ENCODE assay signal across 8 cellular contexts in genomic region chr11:119101759-119102423, GRCh38. TPM values are rescaled to one million over a fixed set of nuclear protein-coding genes. Genes with fewer than 3 reads are reported as not detected.
DNase-seq lines count a peak whose midpoint lies in the region; ATAC-seq, FAIRE-seq and TF ChIP-seq lines count a peak whose summit lies in the region.

TSS of gene DPAGT1 (minus strand) at chr11:119101853. CDS start at chr11:119101655, 198 bp downstream.

- peak within 1 kb of the TSS; percentile 96 for H3K4me2 ChIP-seq in PC-3 (ENCODE audit: low read length)

- FAIRE-seq in D721Med (lab: Jason Lieb, UNC), result peak; percentile 51

- no peak for TF ChIP-seq CTCF in D721Med (IDR thresholded peaks at IDR 0.05; ENCODE audit: insufficient read depth, missing control alignments)
- no peak for TF ChIP-seq CTCF in PC-3 (conservative IDR thresholded peaks at IDR 0.05; ENCODE audit: low read depth, low read length)
- no peak for TF ChIP-seq CTCF in epithelial cell of proximal tubule (conservative IDR thresholded peaks at IDR 0.05; ENCODE audit: low read depth, low read length)
- TF ChIP-seq CTCF in mucosa of descending colon (IDR thresholded peaks at IDR 0.05), result no peak

- BruUV-seq in PC-3 (replicated peaks; lab: Mats Ljungman, UMichigan), result no TSS peak

- peak within 1 kb of the TSS; percentile 83 for H2AFZ ChIP-seq in PC-3 (ENCODE audit: low read length)

- no peaks in the 10 kb centered on the region for H3K27me3 ChIP-seq in PC-3 (ENCODE audit: low read length)

- DNase-seq in D721Med (ENCODE audit: insufficient read length, low spot score) (no peak), PC-3 (peak; percentile 99), activated T-cell treated with anti-CD3 and anti-CD28 coated beads for 4 hours (peak; percentile 80), epithelial cell of proximal tubule (ENCODE audit: low read depth) (peak; percentile 87), mucosa of descending colon (peak; percentile 88 to 94 (median 90))
- DNase-seq in stimulated activated CD8-positive, alpha-beta memory T cell treated with anti-CD3 and anti-CD28 coated beads, Interleukin-4, amount 100 ng/mL, for 24 hours (ENCODE audit: low read depth), result peak; percentile 75

- H3K4me1 Mint-ChIP-seq in IgD-negative memory B cell, result peaks cover 12 to 43% (median 38%) of the 10 kb centered on the region in 3 donors

- H3K9ac ChIP-seq in PC-3 (ENCODE audit: low read length), result peak within 1 kb of the TSS; percentile 84

- H3K36me3 ChIP-seq in PC-3 (ENCODE audit: low read depth, low read length) (peaks cover 17% of the 10 kb centered on the region), mucosa of descending colon (ENCODE audit: low read depth) (no peaks in the 10 kb centered on the region)

- H4K20me1 ChIP-seq in PC-3 (ENCODE audit: low read length), result no peaks in the 10 kb centered on the region

- H3K9me2 ChIP-seq in PC-3 (replicated peaks; ENCODE audit: low read length), result no peaks in the 10 kb centered on the region

- peak within 1 kb of the TSS; percentile 92 to 99 (median 96) for H3K4me3 Mint-ChIP-seq in IgD-negative memory B cell

- H3K36me3 Mint-ChIP-seq in IgD-negative memory B cell, result peaks cover 2% of the 10 kb centered on the region

- H3K4me3 ChIP-seq in PC-3 (ENCODE audit: low read length) (peak within 1 kb of the TSS; percentile 89), epithelial cell of proximal tubule (ENCODE audit: low read depth, low read length) (peak within 1 kb of the TSS; percentile 75), mucosa of descending colon (peak within 1 kb of the TSS; percentile 78)

- ATAC-seq in GM21529 (IDR thresholded peaks at IDR 0.05; ENCODE audit: unreplicated experiment) (peak; percentile 75), PC-3 (peak; percentile 81), mucosa of descending colon (peak; percentile 90)

- H3F3A ChIP-seq in PC-3 (ENCODE audit: low read length, unreplicated experiment), result no peaks in the 10 kb centered on the region

- H3K27me3 Mint-ChIP-seq in IgD-negative memory B cell, result no peaks in the 10 kb centered on the region

- intact Hi-C loops in PC-3 (cut with micrococcal nuclease), result loop anchor here (1.0 to 2.0 kb wide), 6 partner anchors 17 to 95 kb away; partner anchors contain the start of genes HINFP, HMBS, RPS25 and SLC37A4
- intact Hi-C loops in mucosa of descending colon (cut with DNase I, micrococcal nuclease), result no loop called here

- H3K9me3 Mint-ChIP-seq in IgD-negative memory B cell, result no peaks in the 10 kb centered on the region

- H3K9me3 ChIP-seq in PC-3 (ENCODE audit: low read length) (no peaks in the 10 kb centered on the region), mucosa of descending colon (no peaks in the 10 kb centered on the region)

- peak within 1 kb of the TSS; percentile 84 for H3K27ac ChIP-seq in PC-3 (ENCODE audit: low read length)

- H3K79me2 ChIP-seq in PC-3 (ENCODE audit: low read length), result peaks cover 37% of the 10 kb centered on the region

- H3K27ac Mint-ChIP-seq in IgD-negative memory B cell, result peak within 1 kb of the TSS; percentile 93 to 99 (median 99)

- CTCF ChIA-PET in PC-3 (lab: Charles Lee), result interaction anchor here (0.5 to 1.7 kb wide), 13 partner anchors 17 to 850 kb away, joined by 3 to 11 read pairs (median 4); partner anchors contain the start of genes CBL, HINFP, HYOU1 and VPS11

- POLR2A ChIA-PET in PC-3 (lab: Charles Lee; ENCODE audit: unreplicated experiment), result interaction anchor here (0.5 to 1.4 kb wide), 12 partner anchors 17 to 422 kb away, joined by 3 to 18 read pairs (median 4); partner anchors contain the start of genes ABCG4, C1QTNF5, HINFP and HMBS

- H3K4me1 ChIP-seq in PC-3 (ENCODE audit: insufficient read depth, low read length) (peaks cover 24% of the 10 kb centered on the region), mucosa of descending colon (ENCODE audit: low read depth) (peaks cover 22% of the 10 kb centered on the region)

RNA-seq across cellular contexts. Expression of gene DPAGT1, which starts in this region (rescaled TPM):
- 34.7 TPM for polyA plus RNA-seq in IgD-negative memory B cell
- total RNA-seq in PC-3 (2014; rRNA removed) (68.0 and 82.4 TPM in 2 replicates), epithelial cell of proximal tubule (24.8 and 32.3 TPM in 2 replicates), mucosa of descending colon (10 to 100 TPM; 36.9 to 48.2 (median 39.5) TPM)
